Comparison of ENCODE assay signal across 10 cellular contexts in the genomic region with DNA sequence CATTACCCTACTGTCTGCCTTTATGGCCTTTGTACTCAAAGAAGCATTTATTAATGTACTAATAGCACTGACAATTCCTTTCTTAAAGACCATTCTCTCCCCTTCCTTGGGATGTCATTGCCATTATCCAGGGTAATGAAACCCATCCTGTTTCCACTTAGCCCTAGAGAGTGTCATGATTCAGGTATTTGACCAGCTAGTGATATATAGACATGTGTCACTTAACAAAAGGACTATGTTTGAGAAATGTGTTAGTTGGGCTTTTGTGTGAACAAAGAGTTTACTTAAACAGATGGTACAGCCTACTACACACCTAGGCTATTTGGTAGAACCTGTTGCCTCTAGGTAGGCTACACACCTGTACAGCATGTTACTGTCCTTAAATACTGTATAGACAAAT. TPM values are rescaled to one million over a fixed set of nuclear protein-coding genes. Genes with fewer than 3 reads are reported as not detected.
A peak's percentile ranks its signal among the peaks of the same experiment; 100 is the strongest.
DNase-seq lines count a peak whose midpoint lies in the region; ATAC-seq and TF ChIP-seq lines count a peak whose summit lies in the region.
"Had no signal": no experiment of that assay in that cellular context is flagged by ENCODE, and none has a peak within 500 bp of the region (broad histone marks: within the 10 kb centered on the region; RNA-seq: fewer than 3 reads in every experiment).

No MANE protein-coding gene starts in this region.

- H3K4me3 ChIP-seq in AG04449 (ENCODE audit: low read depth, low read length) (peak overlapping the region; percentile 29), left lung (peak overlapping the region in 1 of 2 donors; percentile 89), testis (no peak overlapping the region)

- no peak for TF ChIP-seq POLR2A in testis (IDR thresholded peaks at IDR 0.05)

- H3K9me3 ChIP-seq in H9 (ENCODE audit: control insufficient read depth, low read depth, low read length), result no peaks in the 10 kb centered on the region
- H3K9me3 ChIP-seq in left lung, result no peaks in the 10 kb centered on the region
- no peaks in the 10 kb centered on the region for H3K9me3 ChIP-seq in testis

- DNase-seq in AG04449 (ENCODE audit: low read depth, low spot score) (no peak), H9 (no peak), immature natural killer cell (no peak), H4 (ENCODE audit: low spot score) (no peak), left lung (no peak), testis (no peak)
- DNase-seq in activated naive CD4-positive, alpha-beta T cell treated with anti-CD3 and anti-CD28 coated beads, Interleukin-2, amount 50 U/mL, for 72 hours (ENCODE audit: low spot score in 2 of 2), result no peak
- DNase-seq: effector CD4-positive, alpha-beta T cell; stimulated activated naive CD4-positive, alpha-beta T cell treated with Interleukin-2 at 50 U/mL for 16 hours had no signal

- H3K56ac ChIP-seq in H9 (ENCODE audit: insufficient read length, low read depth, low read length), result no peak overlapping the region

- TF ChIP-seq CTCF in AG04449 (IDR thresholded peaks at IDR 0.05; ENCODE audit: insufficient read depth, low read length, missing control alignments), result no peak
- no peak for TF ChIP-seq CTCF in H9 (conservative IDR thresholded peaks at IDR 0.05)
- TF ChIP-seq CTCF in left lung (IDR thresholded peaks at IDR 0.05), result no peak
- TF ChIP-seq CTCF in testis (IDR thresholded peaks at IDR 0.05), result no peak

- no peak overlapping the region for H3K4me2 ChIP-seq in H9 (ENCODE audit: insufficient read depth, insufficient read length, low read length)

- no peak overlapping the region for H2BK12ac ChIP-seq in H9 (ENCODE audit: insufficient read length, low read depth, low read length)

- no peak overlapping the region for H2BK5ac ChIP-seq in H9 (ENCODE audit: insufficient read length, low read length)

- no peak overlapping the region for H4K5ac ChIP-seq in H9 (ENCODE audit: insufficient read length, low read depth, low read length)

- H3K23ac ChIP-seq in H9 (ENCODE audit: insufficient read length, low read depth, low read length), result no peak overlapping the region

- H3K4me3 Mint-ChIP-seq in H9 (peak overlapping the region; percentile 30 to 53; a peak in 3 of 5 replicates), immature natural killer cell (peak overlapping the region; percentile 68 to 99 (median 79))

- CTCF ChIA-PET in AG04449 (lab: Yijun Ruan, JAX), result interaction anchor here (1.2 to 1.7 kb wide), 3 partner anchors 8 to 296 kb away, joined by 3 to 6 read pairs (median 5); no protein-coding TSS in a partner anchor

- peaks cover 8% of the 10 kb centered on the region; the same call in 1 of the 2 replicates for H3K79me2 ChIP-seq in H9 (ENCODE audit: insufficient read depth, low read length)

- H2BK20ac ChIP-seq in H9 (ENCODE audit: low read depth, low read length, poor library complexity, severe bottlenecking), result no peak overlapping the region

- no peak overlapping the region for H2AFZ ChIP-seq in H9 (ENCODE audit: low read length)

- H2AK5ac ChIP-seq in H9 (ENCODE audit: insufficient read length, low read length), result no peak overlapping the region

- no peak overlapping the region for H3K27ac ChIP-seq in H9 (ENCODE audit: insufficient read length, low read depth, low read length)
- H3K27ac ChIP-seq in left lung, result no peak overlapping the region
- H3K27ac ChIP-seq in testis, result no peak overlapping the region

- H3K36me3 ChIP-seq in left lung (peaks cover 0 to 28% of the 10 kb centered on the region in 2 donors), testis (ENCODE audit: low read depth, missing control alignments) (no peaks in the 10 kb centered on the region)

- peaks cover 9% of the 10 kb centered on the region for H3K23me2 ChIP-seq in H9 (ENCODE audit: insufficient read length, low read depth, low read length, poor library complexity, severe bottlenecking)

- no peak for ATAC-seq in activated naive CD4-positive, alpha-beta T cell treated with anti-CD3 and anti-CD28 coated beads, Interleukin-2, amount 50 U/mL, for 72 hours
- ATAC-seq in HG02840 (IDR thresholded peaks at IDR 0.05; ENCODE audit: low FRiP score, unreplicated experiment) (no peak), left lung (no peak)

- H3K4me1 Mint-ChIP-seq in H9 (peaks cover 9% of the 10 kb centered on the region in 2 experiments), immature natural killer cell (peaks cover 38 to 47% of the 10 kb centered on the region in 2 donors)

- no peak overlapping the region for H4K8ac ChIP-seq in H9 (replicated peaks; ENCODE audit: insufficient read length, low read depth, low read length)

- peaks cover 5% of the 10 kb centered on the region for H3K79me1 ChIP-seq in H9 (ENCODE audit: insufficient read depth, low read depth, low read length, poor library complexity, severe bottlenecking)

- H4K91ac ChIP-seq in H9 (ENCODE audit: insufficient read length, low read depth, low read length), result no peak overlapping the region

- H3K27me3 Mint-ChIP-seq in H9 (ENCODE audit: low read depth) (no peaks in the 10 kb centered on the region), immature natural killer cell (ENCODE audit: low read depth in 3 of 3) (peaks cover 2 to 5% (median 2%) of the 10 kb centered on the region in 3 donors)

- H3K4ac ChIP-seq in H9 (ENCODE audit: low read depth, low read length), result no peak overlapping the region

- H3K4me1 ChIP-seq in H9 (ENCODE audit: insufficient read depth, low read length) (no peaks in the 10 kb centered on the region), left lung (peaks cover 10 to 52% of the 10 kb centered on the region in 2 donors), testis (peaks cover 14% of the 10 kb centered on the region)

- no peaks in the 10 kb centered on the region; the same call in 1 of the 2 replicates for H3K27me3 ChIP-seq in H9 (ENCODE audit: insufficient read depth, low read length)
- no peaks in the 10 kb centered on the region for H3K27me3 ChIP-seq in left lung
- H3K27me3 ChIP-seq in testis, result no peaks in the 10 kb centered on the region

- no peaks in the 10 kb centered on the region for H3K9me3 Mint-ChIP-seq in H9
- H3K9me3 Mint-ChIP-seq in activated naive CD4-positive, alpha-beta T cell treated with anti-CD3 and anti-CD28 coated beads, Interleukin-2, amount 50 U/mL, for 72 hours, result no peaks in the 10 kb centered on the region
- H3K9me3 Mint-ChIP-seq in immature natural killer cell, result no peaks in the 10 kb centered on the region

- H2BK15ac ChIP-seq in H9 (ENCODE audit: low read depth, low read length), result no peak overlapping the region

- peaks cover 6 to 22% (median 15%) of the 10 kb centered on the region in 3 experiments; a peak in 6 of 7 replicates for H3K36me3 Mint-ChIP-seq in H9 (ENCODE audit: insufficient read depth in 1 of 3, low read depth in 3 of 3)
- H3K36me3 Mint-ChIP-seq in activated naive CD4-positive, alpha-beta T cell treated with anti-CD3 and anti-CD28 coated beads, Interleukin-2, amount 50 U/mL, for 72 hours, result peaks cover 16 to 29% of the 10 kb centered on the region in 2 donors
- no peaks in the 10 kb centered on the region for H3K36me3 Mint-ChIP-seq in immature natural killer cell

- intact Hi-C loops in left lung (cut with DNase I), result loop anchor here in 1 of 2 donors (10.0 kb wide), 1 partner anchor 159 kb away; a partner anchor contains a TSS
- intact Hi-C loops in testis (cut with DNase I; ENCODE audit: low total_unique reads), result no loop called here

- POLR2A ChIA-PET in AG04449 (lab: Yijun Ruan, JAX), result interaction anchor here (0.8 kb wide), 1 partner anchor 12 kb away, joined by 3 read pairs; no protein-coding TSS in a partner anchor

- H4K20me1 ChIP-seq in H9 (ENCODE audit: control insufficient read depth, insufficient read depth, insufficient read length), result no peaks in the 10 kb centered on the region

- H3K14ac ChIP-seq in H9 (ENCODE audit: insufficient read depth, low read length), result no peak overlapping the region

- H3K9ac ChIP-seq in H9 (ENCODE audit: extremely low read depth, insufficient read length, low read length), result no peak overlapping the region

- no peak overlapping the region for H3K18ac ChIP-seq in H9 (ENCODE audit: insufficient read length, low read depth, low read length)

- no peak overlapping the region for H3T11ph ChIP-seq in H9 (ENCODE audit: low read length)

- H3K27ac Mint-ChIP-seq in H9 (no peak overlapping the region), immature natural killer cell (peak overlapping the region; percentile 50 to 92 (median 80))
- H3K27ac Mint-ChIP-seq in activated naive CD4-positive, alpha-beta T cell treated with anti-CD3 and anti-CD28 coated beads, Interleukin-2, amount 50 U/mL, for 72 hours, result peak overlapping the region; percentile 98 to 99

- H2BK120ac ChIP-seq in H9 (ENCODE audit: low read depth, low read length, poor library complexity, severe bottlenecking), result no peak overlapping the region

RNA-seq across cellular contexts. Expression of a gene that starts 2.0 kb away (rescaled TPM):
- total RNA-seq in H9 (2021), result 101 TPM in 2 replicates
- total RNA-seq in activated naive CD4-positive, alpha-beta T cell treated with anti-CD3 and anti-CD28 coated beads, Interleukin-2, amount 50 U/mL, for 72 hours, result 10 to 100 TPM; 84.7 to 88.3 TPM
- 100 to 1,000 TPM; 474 to 487 (median 485) TPM for polyA plus RNA-seq in immature natural killer cell
- 304 and 321 TPM in 2 replicates for total RNA-seq in H4 (2014; rRNA removed; shearing (Covaris generic))
- 100 to 1,000 TPM; 380 to 385 TPM for total RNA-seq in left lung
- 100 to 1,000 TPM; 124 to 134 TPM for total RNA-seq in testis
- 170 TPM for polyA plus RNA-seq in testis (ENCODE audit: insufficient read depth, low read depth, low replicate concordance)

RNA-seq across cellular contexts. Expression of a gene that starts 26.4 kb away (rescaled TPM):
- total RNA-seq in H9 (2021) (53.6 and 57.5 TPM in 2 replicates), left lung (10 to 100 TPM; 28.3 to 33.7 TPM), testis (10 to 100 TPM; 63.0 to 67.3 TPM)
- total RNA-seq in activated naive CD4-positive, alpha-beta T cell treated with anti-CD3 and anti-CD28 coated beads, Interleukin-2, amount 50 U/mL, for 72 hours, result 10 to 100 TPM; 53.5 to 61.6 TPM
- polyA plus RNA-seq in immature natural killer cell (10 to 100 TPM; 32.6 to 35.5 (median 33.2) TPM), testis (ENCODE audit: insufficient read depth, low read depth, low replicate concordance) (164 TPM)
- total RNA-seq in H4 (2014; rRNA removed; shearing (Covaris generic)), result 102 and 152 TPM in 2 replicates

Comparison
In these comparisons a context has a peak if more than half of its experiments do, and no peak if none do; other contexts are left out.
1. H3K27ac Mint-ChIP-seq: peak in activated naive CD4-positive, alpha-beta T cell treated with anti-CD3 and anti-CD28 coated beads, Interleukin-2, amount 50 U/mL, for 72 hours (2 of 2) and immature natural killer cell (6 of 6); none in H9 (0 of 3).